Comparison of ENCODE assay signal across 33 cellular contexts in genomic region chr3:116647955-116648354, GRCh38.
"Had no signal": no experiment of that assay in that cellular context is flagged by ENCODE, and none has a peak within 500 bp of the region (broad histone marks: within the 10 kb centered on the region; RNA-seq: fewer than 3 reads in every experiment).

No MANE protein-coding gene starts in this region.

- H3K27ac ChIP-seq: adrenal gland, ascending aorta, body of pancreas, brain microvascular endothelial cell, breast epithelium, cardiac muscle cell had no signal

- FAIRE-seq: astrocyte had no signal

- H3K27me3 ChIP-seq: adrenal gland, ascending aorta, body of pancreas, brain microvascular endothelial cell, cardiac muscle cell had no signal

- H3K4me1 ChIP-seq: adrenal gland, ascending aorta, body of pancreas, breast epithelium had no signal

- H3K4me3 ChIP-seq: adrenal gland, ascending aorta, body of pancreas, breast epithelium, cardiac muscle cell had no signal

- ATAC-seq: activated naive CD4-positive, alpha-beta T cell treated with anti-CD3 and anti-CD28 coated beads, Interleukin-2, amount 50 U/mL, for 72 hours; activated naive CD8-positive, alpha-beta T cell treated with anti-CD3 and anti-CD28 coated beads, Interleukin-2, amount 50 U/mL, for 24 hours; activated T-cell treated with anti-CD3 and anti-CD28 coated beads, Interleukin-2, amount 50 U/mL, for 4 hours; activated T-cell treated with anti-CD3 and anti-CD28 coated beads, Interleukin-2, amount 50 U/mL, for 72 hours; activated T-helper 17 cell treated with anti-CD3 and anti-CD28 coated beads, Interleukin-2, amount 50 U/mL, for 72 hours; body of pancreas had no signal

- DNase-seq: activated effector memory CD4-positive, alpha-beta T cell treated with anti-CD3 and anti-CD28 coated beads, Interleukin-2, amount 50 U/mL, for 16 hours; activated effector memory CD4-positive, alpha-beta T cell treated with Interleukin-2 at 50 U/mL for 16 hours; activated gamma-delta T cell; activated gamma-delta T cell treated with Interleukin-2 at 50 U/mL for 16 hours; activated naive CD4-positive, alpha-beta T cell; activated naive CD4-positive, alpha-beta T cell treated with anti-CD3 and anti-CD28 coated beads for 36 hours; activated naive CD4-positive, alpha-beta T cell treated with anti-CD3 and anti-CD28 coated beads, Interleukin-2, amount 10 ng/mL, durations not matched to agents 7 days and 5 days; activated naive CD4-positive, alpha-beta T cell treated with anti-CD3 and anti-CD28 coated beads, Interleukin-2, amount 50 U/mL, for 16 hours; activated naive CD4-positive, alpha-beta T cell treated with Interleukin-2 at 50 U/mL for 16 hours; activated naive CD8-positive, alpha-beta T cell treated with anti-CD3 and anti-CD28 coated beads for 36 hours; activated naive CD8-positive, alpha-beta T cell treated with anti-CD3 and anti-CD28 coated beads, Interleukin-2, amount 10 ng/mL, durations not matched to agents 7 days and 5 days; activated naive CD8-positive, alpha-beta T cell treated with anti-CD3 and anti-CD28 coated beads, Interleukin-2, amount 50 U/mL, for 24 hours; activated T-cell treated with anti-CD3 and anti-CD28 coated beads, Interleukin-2, amount 50 U/mL, for 1 hour; activated T-cell treated with anti-CD3 and anti-CD28 coated beads, Interleukin-2, amount 50 U/mL, for 24 hours; activated T-cell treated with anti-CD3 and anti-CD28 coated beads, Interleukin-2, amount 50 U/mL, for 4 hours; activated T-cell treated with anti-CD3 and anti-CD28 coated beads, Interleukin-2, amount 50 U/mL, for 48 hours; activated T-cell treated with anti-CD3 and anti-CD28 coated beads, Interleukin-2, amount 50 U/mL, for 72 hours; adrenal gland; amniotic stem cell; amygdala; anterior cingulate cortex; aorta; body of pancreas; brain microvascular endothelial cell; caudate nucleus; central memory CD4-positive, alpha-beta T cell; cerebellar nuclear complex had no signal

- H3K36me3 ChIP-seq: adrenal gland, ascending aorta, brain microvascular endothelial cell, breast epithelium, cardiac muscle cell had no signal
